ENCODE assay signal across 19 cellular contexts in the genomic region with DNA sequence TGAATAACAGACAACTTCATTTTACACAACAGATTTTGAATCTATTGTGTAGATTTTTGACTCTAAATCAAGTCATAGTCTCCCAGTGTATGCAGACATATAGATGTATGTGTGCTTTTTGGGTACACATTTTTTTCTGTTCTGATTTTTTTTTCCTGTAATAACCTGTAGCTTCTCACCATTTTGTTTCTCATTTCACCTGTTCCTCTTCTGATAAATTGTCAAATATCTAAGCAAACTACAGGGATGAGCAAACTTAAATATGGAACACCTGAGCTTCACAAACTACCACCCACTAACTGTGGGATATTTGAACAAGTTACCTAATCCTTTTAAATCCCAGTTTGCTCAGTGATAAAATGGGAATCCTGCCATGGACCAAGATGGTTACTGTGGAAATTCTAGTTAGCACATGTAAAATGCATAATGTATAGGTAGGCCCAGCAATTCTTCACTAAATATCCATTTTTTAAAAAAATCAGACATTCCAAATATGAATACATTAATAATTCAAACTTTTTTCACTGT. TPM values are rescaled to one million over a fixed set of nuclear protein-coding genes. Genes with fewer than 3 reads are reported as not detected.
DNase-seq lines count a peak whose midpoint lies in the region; ATAC-seq, FAIRE-seq and TF ChIP-seq lines count a peak whose summit lies in the region.
"Had no signal": no experiment of that assay in that cellular context is flagged by ENCODE, and none has a peak within 500 bp of the region (broad histone marks: within the 10 kb centered on the region; RNA-seq: fewer than 3 reads in every experiment).

No MANE protein-coding gene starts in this region.

- no peak overlapping the region for H3K4me3 Mint-ChIP-seq in MCF 10A (ENCODE audit: unreplicated experiment)
- H3K4me3 Mint-ChIP-seq: activated T-cell treated with anti-CD3 and anti-CD28 coated beads, Interleukin-2, amount 50 U/mL, for 4 hours had no signal

- CTCF ChIA-PET in MCF 10A (lab: Yijun Ruan, JAX): interaction anchor here (0.7 to 1.2 kb wide), 5 partner anchors 8 to 85 kb away, joined by 3 to 6 read pairs (median 4); no protein-coding TSS in a partner anchor
- CTCF ChIA-PET in HepG2 (lab: Yijun Ruan, JAX; ENCODE audit: low intra/inter-chr PET ratio, low total read pairs): no interaction called here

- H3K27ac Mint-ChIP-seq in MCF 10A (ENCODE audit: low read depth, unreplicated experiment): peak overlapping the region; percentile 75

- TF ChIP-seq RAD21 in HepG2 (CRISPR knock-in tag; IDR thresholded peaks at IDR 0.05): no peak

- H3K79me2 ChIP-seq in HepG2 (ENCODE audit: insufficient read depth, low read length): peaks cover 98% of the 10 kb centered on the region

- DNase-seq in MCF 10A (ENCODE audit: unreplicated experiment): no peak
- no peak for DNase-seq in breast epithelium (ENCODE audit: low spot score in 2 of 2)
- DNase-seq in brain microvascular endothelial cell: no peak
- DNase-seq in HepG2 (ENCODE audit: low spot score): no peak
- no peak for DNase-seq in CD1c-positive myeloid dendritic cell (ENCODE audit: extremely low spot score)
- no peak for DNase-seq in NCI-H345 (lab: John Stamatoyannopoulos, UW)
- no peak for DNase-seq in stimulated activated CD4-positive, alpha-beta T cell treated with anti-CD3 and anti-CD28 coated beads, Interleukin-1b, Interleukin-23, amount 100 ng/mL, for 48 hours
- DNase-seq: activated CD8-positive, alpha-beta memory T cell treated with anti-CD3 and anti-CD28 coated beads for 24 hours; activated naive CD4-positive, alpha-beta T cell treated with anti-CD3 and anti-CD28 coated beads, Interleukin-2, amount 50 U/mL, for 16 hours; activated T-cell treated with anti-CD3 and anti-CD28 coated beads, Interleukin-2, amount 50 U/mL, for 4 hours; aorta; cerebellar nuclear complex; left ventricle myocardium inferior; NCI-H446 treated with DMSO at 0.1 percent for 48 hours had no signal

- H3K27me3 Mint-ChIP-seq in MCF 10A (ENCODE audit: insufficient read depth, unreplicated experiment): no peaks in the 10 kb centered on the region

- BruUV-seq in MCF 10A (replicated peaks; lab: Mats Ljungman, UMichigan) (no TSS peak), HepG2 (replicated peaks; lab: Mats Ljungman, UMichigan) (no TSS peak)

- H3K27me3 ChIP-seq in breast epithelium (no peaks in the 10 kb centered on the region), brain microvascular endothelial cell (replicated peaks) (no peaks in the 10 kb centered on the region), HepG2 (ENCODE audit: control insufficient read depth in 1 of 2, insufficient read depth in 2 of 2, low read length in 2 of 2) (no peaks in the 10 kb centered on the region)
- H3K27me3 ChIP-seq: BLaER1 treated with 17β-estradiol and CSF1 and Interleukin-3, amounts not matched to agents 10 nM and 100 nM had no signal

- intact Hi-C loops in MCF 10A (cut with micrococcal nuclease) (no loop called here), breast epithelium (cut with DNase I; ENCODE audit: low total_unique reads) (no loop called here), HepG2 (cut with micrococcal nuclease; ENCODE audit: unreplicated experiment) (no loop called here)

- H3K9me3 ChIP-seq in breast epithelium (no peaks in the 10 kb centered on the region), HepG2 (ENCODE audit: low read length) (no peaks in the 10 kb centered on the region)
- H3K9me3 ChIP-seq: BLaER1 treated with 17β-estradiol and CSF1 and Interleukin-3, amounts not matched to agents 10 nM and 100 nM; left ventricle myocardium inferior had no signal

- TF ChIP-seq POLR2A in breast epithelium (IDR thresholded peaks at IDR 0.05): no peak
- no peak for TF ChIP-seq POLR2A in HepG2 (IDR thresholded peaks at IDR 0.05; ENCODE audit: insufficient read depth in 1 of 2, low read depth in 2 of 2, low read length in 2 of 2)

- no peak overlapping the region for H2AFZ ChIP-seq in HepG2 (ENCODE audit: low read length)

- in situ Hi-C loops in brain microvascular endothelial cell (cut with HindIII; ENCODE audit: low pct_ligation_motif_present, low sequenced_read_pairs): no loop called here
- in situ Hi-C loops in HepG2 (cut with HindIII; ENCODE audit: extremely low pct_ligation_motif_present, low pct_unique_long_range_greater_than_20kb): no loop called here

- H3K27ac ChIP-seq in breast epithelium (no peak overlapping the region), brain microvascular endothelial cell (peak overlapping the region; percentile 34), HepG2 (ENCODE audit: extremely low read length, insufficient read depth, low read length) (peak overlapping the region; percentile 5)
- H3K27ac ChIP-seq: BLaER1 treated with 17β-estradiol and CSF1 and Interleukin-3, amounts not matched to agents 10 nM and 100 nM; KMS-11; left ventricle myocardium inferior; RWPE1 had no signal

- TF ChIP-seq CTCF in MCF 10A (IDR thresholded peaks at IDR 0.05; ENCODE audit: unreplicated experiment): no peak
- no peak for TF ChIP-seq CTCF in breast epithelium (IDR thresholded peaks at IDR 0.05)
- TF ChIP-seq CTCF in brain microvascular endothelial cell (IDR thresholded peaks at IDR 0.05; ENCODE audit: low read depth, low read length, missing control alignments): no peak
- no peak for TF ChIP-seq CTCF in HepG2 (CRISPR knock-in tag; IDR thresholded peaks at IDR 0.05)

- H3K9ac ChIP-seq in HepG2 (ENCODE audit: insufficient read depth, low read depth, low read length): no peak overlapping the region
- H3K9ac ChIP-seq: BLaER1 treated with 17β-estradiol and CSF1 and Interleukin-3, amounts not matched to agents 10 nM and 100 nM; KMS-11 had no signal

- peak overlapping the region; percentile 36; the same call in 1 of the 2 replicates for H3K4me2 ChIP-seq in HepG2 (ENCODE audit: low read depth, low read length)
- H3K4me2 ChIP-seq: BLaER1 treated with 17β-estradiol and CSF1 and Interleukin-3, amounts not matched to agents 10 nM and 100 nM; KMS-11 had no signal

- no peak for ATAC-seq in HepG2
- ATAC-seq in GM19023 (IDR thresholded peaks at IDR 0.05; ENCODE audit: unreplicated experiment): no peak
- ATAC-seq: activated T-cell treated with anti-CD3 and anti-CD28 coated beads, Interleukin-2, amount 50 U/mL, for 4 hours had no signal

- POLR2A ChIA-PET in MCF 10A (lab: Yijun Ruan, JAX) (interaction anchor here (0.7 to 4.1 kb wide), 10 partner anchors 8 to 190 kb away, joined by 3 to 36 read pairs (median 6); a partner anchor contains a TSS), HepG2 (lab: Yijun Ruan, JAX) (interaction anchor here (1.4 to 2.4 kb wide), 3 partner anchors 16 to 82 kb away, joined by 6 to 17 read pairs (median 6); a partner anchor contains a TSS)

- H3K4me1 Mint-ChIP-seq in MCF 10A (ENCODE audit: insufficient read depth, unreplicated experiment): peaks cover 36% of the 10 kb centered on the region

- no peaks in the 10 kb centered on the region for H3K36me3 Mint-ChIP-seq in MCF 10A (ENCODE audit: insufficient read depth, unreplicated experiment)

- no peaks in the 10 kb centered on the region for H3K9me3 Mint-ChIP-seq in MCF 10A (ENCODE audit: unreplicated experiment)
- H3K9me3 Mint-ChIP-seq: activated T-cell treated with anti-CD3 and anti-CD28 coated beads, Interleukin-2, amount 50 U/mL, for 4 hours had no signal

- FAIRE-seq in HepG2 (lab: Jason Lieb, UNC): no peak
- FAIRE-seq: GM18507 had no signal

- H3K4me1 ChIP-seq in breast epithelium (peaks cover 0 to 6% of the 10 kb centered on the region in 2 donors), HepG2 (ENCODE audit: insufficient read depth, low read length) (peaks cover 90% of the 10 kb centered on the region)

- H3K36me3 ChIP-seq in breast epithelium (no peaks in the 10 kb centered on the region), brain microvascular endothelial cell (replicated peaks) (no peaks in the 10 kb centered on the region), HepG2 (replicated peaks in 1 of 2; ENCODE audit: control insufficient read depth in 1 of 2, insufficient read depth in 2 of 2, low read length in 2 of 2) (no peaks in the 10 kb centered on the region; a peak in 1 of 5 replicates)
- H3K36me3 ChIP-seq: BLaER1 treated with 17β-estradiol and CSF1 and Interleukin-3, amounts not matched to agents 10 nM and 100 nM; left ventricle myocardium inferior had no signal

- no peak overlapping the region for H3K4me3 ChIP-seq in breast epithelium
- H3K4me3 ChIP-seq in brain microvascular endothelial cell (ENCODE audit: low read depth, low read length): no peak overlapping the region
- no peak overlapping the region for H3K4me3 ChIP-seq in HepG2 (replicated peaks in 1 of 3; ENCODE audit: insufficient read depth in 1 of 3, low read depth in 2 of 3, low read length in 3 of 3)
- H3K4me3 ChIP-seq: BLaER1 treated with 17β-estradiol and CSF1 and Interleukin-3, amounts not matched to agents 10 nM and 100 nM; left ventricle myocardium inferior had no signal

- 0 out of 4 replicates have a peak, but pooled peaks of 1 of the 2 experiments have one; percentile 19 for TF ChIP-seq EP300 in HepG2 (IDR thresholded peaks at IDR 0.05; ENCODE audit: low read depth in 2 of 2, low read length in 2 of 2)
- no peak for TF ChIP-seq EP300 in HepG2 (CRISPR knock-in tag; IDR thresholded peaks at IDR 0.05; ENCODE audit: borderline replicate concordance)

- peaks cover 21% of the 10 kb centered on the region for H4K20me1 ChIP-seq in HepG2 (ENCODE audit: insufficient read depth, low read length)
- H4K20me1 ChIP-seq: BLaER1 treated with 17β-estradiol and CSF1 and Interleukin-3, amounts not matched to agents 10 nM and 100 nM had no signal

RNA-seq across cellular contexts. Expression of a gene that starts 15.7 kb away (rescaled TPM):
- total RNA-seq in MCF 10A (2022): 14.2 and 14.8 TPM in 2 replicates
- 10 to 100 TPM; 28.5 to 93.7 (median 34.2) TPM for total RNA-seq in breast epithelium
- 51.4 and 68.7 TPM in 2 replicates for total RNA-seq in HepG2 (2016; rRNA removed; fragmentation: Illumina TruSeq; extraction: Trizol)
- total RNA-seq in HepG2 (2016; cell fraction: cytosol; rRNA removed; fragmentation: Illumina TruSeq; extraction: Trizol; ENCODE audit: low read depth): 8.1 and 10.5 TPM in 2 replicates
- 51.6 and 65.3 TPM in 2 replicates for total RNA-seq in HepG2 (2016; cell fraction: insoluble cytoplasmic fraction; rRNA removed; fragmentation: Illumina TruSeq; extraction: Trizol)
- 23.6 and 26.4 TPM in 2 replicates for total RNA-seq in HepG2 (2016; cell fraction: membrane; rRNA removed; fragmentation: Illumina TruSeq; extraction: Trizol)
- 111 and 112 TPM in 2 replicates for total RNA-seq in HepG2 (2016; cell fraction: nucleus; rRNA removed; fragmentation: Illumina TruSeq; extraction: Trizol)
- 42.1 and 43.8 TPM in 2 replicates for polyA plus RNA-seq in HepG2 (2011; rRNA removed)
- polyA plus RNA-seq in HepG2 (2011; cell fraction: cytosol; rRNA removed): 21.7 and 35.6 TPM in 2 replicates
- 35.4 and 41.4 TPM in 2 replicates for polyA plus RNA-seq in HepG2 (2011; cell fraction: nucleus; rRNA removed)
- polyA plus RNA-seq in HepG2 (2012): 45.1 and 63.2 TPM in 2 replicates
- polyA plus RNA-seq in HepG2 (2016; cell fraction: cytosol; fragmentation: Illumina TruSeq; extraction: Trizol; ENCODE audit: low read depth): 1.6 TPM in 2 replicates
- 39.9 and 43.3 TPM in 2 replicates for polyA plus RNA-seq in HepG2 (2016; cell fraction: insoluble cytoplasmic fraction; fragmentation: Illumina TruSeq; extraction: Trizol; ENCODE audit: low read depth)
- polyA plus RNA-seq in HepG2 (2016; cell fraction: membrane; fragmentation: Illumina TruSeq; extraction: Trizol; ENCODE audit: low read depth): 7.6 and 7.9 TPM in 2 replicates
- 106 and 117 TPM in 2 replicates for polyA plus RNA-seq in HepG2 (2016; cell fraction: nucleus; fragmentation: Illumina TruSeq; extraction: Trizol; ENCODE audit: insufficient read depth, low read depth)
- 187 and 243 TPM in 2 replicates for polyA minus RNA-seq in HepG2 (2011; rRNA and poly(A)+ RNA removed; ENCODE audit: low replicate concordance)
- 60.2 and 70.2 TPM in 2 replicates for polyA minus RNA-seq in HepG2 (2011; cell fraction: cytosol; rRNA and poly(A)+ RNA removed)
- polyA minus RNA-seq in HepG2 (2011; cell fraction: nucleus; rRNA and poly(A)+ RNA removed): 201 and 210 TPM in 2 replicates

RNA-seq across cellular contexts. Expression of a gene that starts 49.7 kb away (rescaled TPM):
- total RNA-seq in MCF 10A (2022): 47.7 and 50.3 TPM in 2 replicates
- total RNA-seq in breast epithelium: 10 to 100 TPM; 26.6 to 43.8 (median 38.0) TPM
- 37.2 and 65.8 TPM in 2 replicates for total RNA-seq in HepG2 (2016; rRNA removed; fragmentation: Illumina TruSeq; extraction: Trizol)
- total RNA-seq in HepG2 (2016; cell fraction: cytosol; rRNA removed; fragmentation: Illumina TruSeq; extraction: Trizol; ENCODE audit: low read depth): 2.5 and 2.7 TPM in 2 replicates
- 38.6 and 65.0 TPM in 2 replicates for total RNA-seq in HepG2 (2016; cell fraction: insoluble cytoplasmic fraction; rRNA removed; fragmentation: Illumina TruSeq; extraction: Trizol)
- total RNA-seq in HepG2 (2016; cell fraction: membrane; rRNA removed; fragmentation: Illumina TruSeq; extraction: Trizol): 15.9 and 19.0 TPM in 2 replicates
- total RNA-seq in HepG2 (2016; cell fraction: nucleus; rRNA removed; fragmentation: Illumina TruSeq; extraction: Trizol): 24.0 and 25.6 TPM in 2 replicates
- polyA plus RNA-seq in HepG2 (2011; rRNA removed): 12.7 and 14.8 TPM in 2 replicates
- polyA plus RNA-seq in HepG2 (2011; cell fraction: cytosol; rRNA removed): 7.8 and 14.4 TPM in 2 replicates
- polyA plus RNA-seq in HepG2 (2011; cell fraction: nucleus; rRNA removed): 4.2 and 7.4 TPM in 2 replicates
- polyA plus RNA-seq in HepG2 (2012): 10.3 and 13.4 TPM in 2 replicates
- polyA plus RNA-seq in HepG2 (2016; cell fraction: cytosol; fragmentation: Illumina TruSeq; extraction: Trizol; ENCODE audit: low read depth): 0.89 and 0.90 TPM in 2 replicates
- polyA plus RNA-seq in HepG2 (2016; cell fraction: insoluble cytoplasmic fraction; fragmentation: Illumina TruSeq; extraction: Trizol; ENCODE audit: low read depth): 27.1 and 30.5 TPM in 2 replicates
- polyA plus RNA-seq in HepG2 (2016; cell fraction: membrane; fragmentation: Illumina TruSeq; extraction: Trizol; ENCODE audit: low read depth): 4.4 and 4.8 TPM in 2 replicates
- polyA plus RNA-seq in HepG2 (2016; cell fraction: nucleus; fragmentation: Illumina TruSeq; extraction: Trizol; ENCODE audit: insufficient read depth, low read depth): 17.5 and 19.5 TPM in 2 replicates
- polyA minus RNA-seq in HepG2 (2011; rRNA and poly(A)+ RNA removed; ENCODE audit: low replicate concordance): 6.7 and 16.3 TPM in 2 replicates
- polyA minus RNA-seq in HepG2 (2011; cell fraction: cytosol; rRNA and poly(A)+ RNA removed): 18.3 and 20.3 TPM in 2 replicates
- 29.6 and 31.1 TPM in 2 replicates for polyA minus RNA-seq in HepG2 (2011; cell fraction: nucleus; rRNA and poly(A)+ RNA removed)

Comparison
In these comparisons a context has a peak if more than half of its experiments do, and no peak if none do; other contexts are left out.
1. H3K27ac ChIP-seq: peak in brain microvascular endothelial cell (single experiment) and HepG2 (single experiment); none in breast epithelium (0 of 2).